Comparison of ENCODE assay signal across 10 cellular contexts in the genomic region with DNA sequence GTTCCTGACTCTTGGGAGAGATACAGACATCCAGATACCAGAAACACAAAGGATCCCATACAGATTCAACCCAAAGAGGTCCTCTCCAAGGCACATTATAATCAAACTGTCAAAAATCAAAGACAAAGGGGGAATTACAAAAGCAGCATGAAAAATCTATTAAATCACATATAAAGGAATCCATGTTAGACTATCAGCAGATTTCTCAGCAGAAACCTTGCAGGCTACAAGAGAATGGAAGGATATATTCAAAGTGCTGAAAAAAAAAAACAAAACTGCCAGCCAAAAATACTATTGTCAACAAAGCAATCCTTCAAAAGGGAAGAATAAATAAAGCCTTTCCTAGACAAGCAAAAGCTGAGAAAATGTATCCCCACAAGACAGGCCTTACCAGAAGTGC. TPM values are rescaled to one million over a fixed set of nuclear protein-coding genes. Genes with fewer than 3 reads are reported as not detected.
"Had no signal": no experiment of that assay in that cellular context is flagged by ENCODE, and none has a peak within 500 bp of the region (broad histone marks: within the 10 kb centered on the region; RNA-seq: fewer than 3 reads in every experiment).

No MANE protein-coding gene starts in this region.

- H3K4me3 ChIP-seq: K562 had no signal

- FAIRE-seq: HepG2, HTR-8/SVneo, K562 had no signal

- H3K27me3 Mint-ChIP-seq: IgD-negative memory B cell had no signal

- DNase-seq: IMR-90, KBM-7, KG1 had no signal

- H3K27ac ChIP-seq: HL-60, KMS-11 had no signal

- H3K4me3 Mint-ChIP-seq: IgD-negative memory B cell had no signal

- H3K36me3 Mint-ChIP-seq: IgD-negative memory B cell had no signal

- H3K4me1 Mint-ChIP-seq: IgD-negative memory B cell had no signal

- H3K27ac Mint-ChIP-seq: IgD-negative memory B cell had no signal

- ATAC-seq: HepG2, K562 had no signal

RNA-seq across cellular contexts. Expression of a gene that starts 14.8 kb away (rescaled TPM):
- total RNA-seq: HT-29 had no signal
